In the genomic region with DNA sequence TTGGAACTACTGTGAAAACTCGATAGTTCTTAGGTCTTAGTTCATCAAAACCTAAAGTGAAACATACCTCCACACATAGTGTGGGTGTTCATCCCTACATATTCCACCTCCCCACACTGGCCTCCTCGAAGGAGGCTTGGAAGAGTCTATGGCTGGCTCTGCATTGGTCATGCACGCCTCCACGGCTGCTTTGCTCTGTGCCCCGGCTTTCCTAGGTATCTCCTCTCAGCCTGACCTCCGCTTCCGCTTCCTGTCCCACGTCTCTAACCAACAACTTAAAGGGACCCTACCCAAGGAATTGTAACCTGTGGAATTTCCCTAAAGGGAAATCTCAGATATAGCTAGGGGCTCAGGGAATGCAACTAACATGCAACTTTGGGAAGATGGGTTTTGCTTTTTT, we compare ENCODE assay signal across 9 cellular contexts.
DNase-seq lines count a peak whose midpoint lies in the region; ATAC-seq, FAIRE-seq and TF ChIP-seq lines count a peak whose summit lies in the region.
"Had no signal": no experiment of that assay in that cellular context is flagged by ENCODE, and none has a peak within 500 bp of the region (broad histone marks: within the 10 kb centered on the region; RNA-seq: fewer than 3 reads in every experiment).

No MANE protein-coding gene starts in this region.

- DNase-seq in SW480 (ENCODE audit: low spot score) (peak; percentile 70), islet precursor cell (peak; percentile 79), stomach (no peak), MM.1S (no peak), HTR-8/SVneo (ENCODE audit: insufficient read length, low spot score) (no peak), dedifferentiated amniotic fluid mesenchymal stem cell (ENCODE audit: extremely low spot score) (no peak)
- DNase-seq: naive B cell had no signal

- H3K27ac ChIP-seq in stomach (peak overlapping the region in 3 of 5 donors; percentile 38 to 53 (median 45)), MM.1S (ENCODE audit: low read length) (no peak overlapping the region)

- ATAC-seq in HG02884 (IDR thresholded peaks at IDR 0.05; ENCODE audit: unreplicated experiment) (peak; percentile 42), GM21576 (IDR thresholded peaks at IDR 0.05; ENCODE audit: unreplicated experiment) (no peak)

- H2AFZ ChIP-seq in MM.1S (ENCODE audit: low read length): no peak overlapping the region

- H3K79me2 ChIP-seq in MM.1S (ENCODE audit: low read length): no peaks in the 10 kb centered on the region

- H3K27me3 ChIP-seq in stomach (no peaks in the 10 kb centered on the region), MM.1S (replicated peaks; ENCODE audit: insufficient read depth, low read length) (no peaks in the 10 kb centered on the region)

- H3K36me3 ChIP-seq in stomach: no peaks in the 10 kb centered on the region
- H3K36me3 ChIP-seq in MM.1S (replicated peaks; ENCODE audit: insufficient read depth, low read length): no peaks in the 10 kb centered on the region

- H3K4me2 ChIP-seq in MM.1S (ENCODE audit: low read depth, low read length): no peak overlapping the region

- H3K4me1 ChIP-seq in stomach: peaks cover 0 to 22% (median 14%) of the 10 kb centered on the region in 4 donors
- no peaks in the 10 kb centered on the region for H3K4me1 ChIP-seq in MM.1S (ENCODE audit: low read length)

- no peak for TF ChIP-seq EP300 in stomach (IDR thresholded peaks at IDR 0.05)

- H3K4me3 ChIP-seq in stomach (no peak overlapping the region), MM.1S (ENCODE audit: low read length) (no peak overlapping the region)

- H3F3A ChIP-seq in MM.1S (ENCODE audit: insufficient read depth, low read length): no peaks in the 10 kb centered on the region

- H4K20me1 ChIP-seq in MM.1S (ENCODE audit: insufficient read depth, low read length): no peaks in the 10 kb centered on the region

- no peak for FAIRE-seq in HTR-8/SVneo (lab: Jason Lieb, UNC)

- 52 to 65% (median 59%) methylated on average over 8 of the region's 8 CpGs for WGBS in stomach, 5 donors

- H3K9me2 ChIP-seq in MM.1S (replicated peaks; ENCODE audit: insufficient read depth, low read length): no peaks in the 10 kb centered on the region

- TF ChIP-seq POLR2A in stomach (IDR thresholded peaks at IDR 0.05): no peak

- no peak for TF ChIP-seq CTCF in stomach (IDR thresholded peaks at IDR 0.05)
- TF ChIP-seq CTCF in MM.1S (IDR thresholded peaks at IDR 0.05; ENCODE audit: low read length): no peak

- intact Hi-C loops in stomach (cut with DNase I; ENCODE audit: low total_unique reads): no loop called here

- H3K9me3 ChIP-seq in stomach (no peaks in the 10 kb centered on the region), MM.1S (replicated peaks; ENCODE audit: insufficient read depth, low read length) (no peaks in the 10 kb centered on the region)

- no peak overlapping the region for H3K9ac ChIP-seq in MM.1S (ENCODE audit: low read length)

Comparison
In these comparisons a context has a peak if more than half of its experiments do, and no peak if none do; other contexts are left out.
1. DNase-seq: peak in SW480 (single experiment) and islet precursor cell (single experiment); none in stomach (single experiment), MM.1S (single experiment), HTR-8/SVneo (single experiment) and dedifferentiated amniotic fluid mesenchymal stem cell (single experiment).